ENCODE assay signal across 28 cellular contexts in genomic region chr2:31372097-31372496, GRCh38. TPM values are rescaled to one million over a fixed set of nuclear protein-coding genes. Genes with fewer than 3 reads are reported as not detected.
"Had no signal": no experiment of that assay in that cellular context is flagged by ENCODE, and none has a peak within 500 bp of the region (broad histone marks: within the 10 kb centered on the region; RNA-seq: fewer than 3 reads in every experiment).

No MANE protein-coding gene starts in this region.

- H3K27me3 Mint-ChIP-seq: stimulated activated naive CD8-positive, alpha-beta T cell treated with anti-CD3 and anti-CD28 coated beads, Interleukin-15, Interleukin-2, amounts not matched to agents 100 ng/mL and 50 ng/mL, for 24 hours had no signal

- ATAC-seq: left cardiac atrium; left lung; mucosa of descending colon; psoas muscle; right cardiac atrium; stimulated activated naive B cell treated with anti-CD40 and anti-IgM and Interleukin-4, amounts not matched to agents 10 μg/mL and 1 μg/mL and 100 μg/mL, for 72 hours had no signal

- H3K27ac ChIP-seq: heart right ventricle, left lung, ovary, psoas muscle, sigmoid colon, skin epidermis, spleen, thoracic aorta, tibial nerve, upper lobe of left lung, uterus had no signal

- H3K27ac Mint-ChIP-seq: mesothelial cell of epicardium; naive B cell; natural killer cell treated with Interleukin-12 subunit alpha and Interleukin-12 subunit beta and Interleukin-15 and Interleukin-18, amount 100 ng/mL, for 72 hours; stimulated activated naive B cell treated with anti-CD40 and anti-IgM and Interleukin-4, amounts not matched to agents 10 μg/mL and 1 μg/mL and 100 μg/mL, for 72 hours; stimulated activated naive CD8-positive, alpha-beta T cell treated with anti-CD3 and anti-CD28 coated beads, Interleukin-15, Interleukin-2, amounts not matched to agents 100 ng/mL and 50 ng/mL, for 24 hours had no signal

- H3K4me1 Mint-ChIP-seq: mesothelial cell of epicardium; naive B cell; neural crest cell; stimulated activated naive B cell treated with anti-CD40 and anti-IgM and Interleukin-4, amounts not matched to agents 10 μg/mL and 1 μg/mL and 100 μg/mL, for 72 hours had no signal

- H3K4me3 Mint-ChIP-seq: mesothelial cell of epicardium; naive B cell; natural killer cell treated with Interleukin-12 subunit alpha and Interleukin-12 subunit beta and Interleukin-15 and Interleukin-18, amount 100 ng/mL, for 72 hours; neural crest cell; stimulated activated naive B cell treated with anti-CD40 and anti-IgM and Interleukin-4, amounts not matched to agents 10 μg/mL and 1 μg/mL and 100 μg/mL, for 72 hours; stimulated activated naive CD8-positive, alpha-beta T cell treated with anti-CD3 and anti-CD28 coated beads, Interleukin-15, Interleukin-2, amounts not matched to agents 100 ng/mL and 50 ng/mL, for 24 hours had no signal

- H3K4me3 ChIP-seq: heart right ventricle, left lung, mucosa of descending colon, ovary, psoas muscle, sigmoid colon, skin epidermis, spleen, thoracic aorta, tibial nerve, upper lobe of left lung, uterus had no signal

- DNase-seq: effector memory CD4-positive, alpha-beta T cell; foreskin melanocyte; glutamatergic neuron; heart right ventricle; hippocampal formation; left cardiac atrium; left lung; mesenchymal stem cell; mucosa of descending colon; naive B cell; ovary; posterior cingulate gyrus; psoas muscle; right cardiac atrium; sigmoid colon; spleen; stimulated activated CD4-positive, alpha-beta T cell treated with anti-CD3 and anti-CD28 coated beads, Interleukin-4, amount 100 ng/mL, for 4 hours; stimulated activated naive B cell treated with anti-CD40 and anti-IgM and Interleukin-4, amounts not matched to agents 10 μg/mL and 1 μg/mL and 100 μg/mL, for 72 hours; uterus had no signal

- H3K36me3 Mint-ChIP-seq: naive B cell; natural killer cell treated with Interleukin-12 subunit alpha and Interleukin-12 subunit beta and Interleukin-15 and Interleukin-18, amount 100 ng/mL, for 72 hours; stimulated activated naive B cell treated with anti-CD40 and anti-IgM and Interleukin-4, amounts not matched to agents 10 μg/mL and 1 μg/mL and 100 μg/mL, for 72 hours had no signal

- H3K9me3 ChIP-seq: heart right ventricle, left lung, mucosa of descending colon, ovary, psoas muscle, sigmoid colon, spleen, thoracic aorta, tibial nerve, upper lobe of left lung, uterus had no signal

- H3K9me3 Mint-ChIP-seq: natural killer cell treated with Interleukin-12 subunit alpha and Interleukin-12 subunit beta and Interleukin-15 and Interleukin-18, amount 100 ng/mL, for 72 hours; stimulated activated naive B cell treated with anti-CD40 and anti-IgM and Interleukin-4, amounts not matched to agents 10 μg/mL and 1 μg/mL and 100 μg/mL, for 72 hours; stimulated activated naive CD8-positive, alpha-beta T cell treated with anti-CD3 and anti-CD28 coated beads, Interleukin-15, Interleukin-2, amounts not matched to agents 100 ng/mL and 50 ng/mL, for 24 hours had no signal

- H3K27me3 ChIP-seq: heart right ventricle, left lung, ovary, sigmoid colon, spleen, tibial nerve, upper lobe of left lung, uterus had no signal

- H3K4me1 ChIP-seq: heart right ventricle, left lung, psoas muscle, sigmoid colon, spleen, tibial nerve, upper lobe of left lung, uterus had no signal

- H3K36me3 ChIP-seq: heart right ventricle, left lung, ovary, sigmoid colon, spleen, thoracic aorta, tibial nerve, upper lobe of left lung, uterus had no signal

RNA-seq across cellular contexts. Expression of gene XDH, which starts 42.4 kb away (rescaled TPM):
- total RNA-seq: lung microvascular endothelial cell, spleen, thoracic aorta had no signal
- polyA plus RNA-seq: ovary, right cardiac atrium had no signal
